In genomic region chr1:217953922-217954321, GRCh38 we compare ENCODE assay signal across 19 cellular contexts.
"Had no signal": no experiment of that assay in that cellular context is flagged by ENCODE, and none has a peak within 500 bp of the region (broad histone marks: within the 10 kb centered on the region; RNA-seq: fewer than 3 reads in every experiment).

No MANE protein-coding gene starts in this region.

- H3K27me3 ChIP-seq: neutrophil had no signal

- H3K4me1 Mint-ChIP-seq: activated CD4-positive, alpha-beta T cell treated with anti-CD3 and anti-CD28 coated beads, Interleukin-2, amount 10 ng/mL, durations not matched to agents 24 days and 14 days; activated T-helper 17 cell treated with anti-CD3 and anti-CD28 coated beads, Interleukin-2, amount 50 U/mL, for 72 hours; central memory CD8-positive, alpha-beta T cell; naive thymus-derived CD4-positive, alpha-beta T cell; stimulated activated naive B cell treated with anti-CD40 and anti-IgM and Interleukin-4, amounts not matched to agents 10 μg/mL and 1 μg/mL and 100 μg/mL, for 72 hours had no signal

- H3K4me3 ChIP-seq: lung had no signal

- ATAC-seq: activated T-helper 17 cell treated with anti-CD3 and anti-CD28 coated beads, Interleukin-2, amount 50 U/mL, for 72 hours; left colon; naive thymus-derived CD4-positive, alpha-beta T cell; sciatic nerve; stimulated activated naive B cell treated with anti-CD40 and anti-IgM and Interleukin-4, amounts not matched to agents 10 μg/mL and 1 μg/mL and 100 μg/mL, for 72 hours; WTC11 had no signal

- H3K27me3 Mint-ChIP-seq: activated CD4-positive, alpha-beta T cell treated with anti-CD3 and anti-CD28 coated beads, Interleukin-2, amount 10 ng/mL, durations not matched to agents 24 days and 14 days; activated T-helper 17 cell treated with anti-CD3 and anti-CD28 coated beads, Interleukin-2, amount 50 U/mL, for 72 hours; central memory CD8-positive, alpha-beta T cell; naive thymus-derived CD4-positive, alpha-beta T cell; stimulated activated naive B cell treated with anti-CD40 and anti-IgM and Interleukin-4, amounts not matched to agents 10 μg/mL and 1 μg/mL and 100 μg/mL, for 72 hours; type B pancreatic cell had no signal

- H3K36me3 Mint-ChIP-seq: naive thymus-derived CD4-positive, alpha-beta T cell; stimulated activated naive B cell treated with anti-CD40 and anti-IgM and Interleukin-4, amounts not matched to agents 10 μg/mL and 1 μg/mL and 100 μg/mL, for 72 hours; type B pancreatic cell; WTC11 had no signal

- H3K27ac ChIP-seq: neutrophil had no signal

- H3K4me3 Mint-ChIP-seq: activated CD4-positive, alpha-beta T cell treated with anti-CD3 and anti-CD28 coated beads, Interleukin-2, amount 10 ng/mL, durations not matched to agents 24 days and 14 days; activated naive CD4-positive, alpha-beta T cell treated with anti-CD3 and anti-CD28 coated beads for 36 hours; activated T-helper 17 cell treated with anti-CD3 and anti-CD28 coated beads, Interleukin-2, amount 50 U/mL, for 72 hours; central memory CD8-positive, alpha-beta T cell; naive thymus-derived CD4-positive, alpha-beta T cell; stimulated activated naive B cell treated with anti-CD40 and anti-IgM and Interleukin-4, amounts not matched to agents 10 μg/mL and 1 μg/mL and 100 μg/mL, for 72 hours; type B pancreatic cell; WTC11 had no signal

- H3K36me3 ChIP-seq: neutrophil had no signal

- H3K27ac Mint-ChIP-seq: activated CD4-positive, alpha-beta T cell treated with anti-CD3 and anti-CD28 coated beads, Interleukin-2, amount 10 ng/mL, durations not matched to agents 24 days and 14 days; activated naive CD4-positive, alpha-beta T cell treated with anti-CD3 and anti-CD28 coated beads for 36 hours; activated T-helper 17 cell treated with anti-CD3 and anti-CD28 coated beads, Interleukin-2, amount 50 U/mL, for 72 hours; naive thymus-derived CD4-positive, alpha-beta T cell; stimulated activated naive B cell treated with anti-CD40 and anti-IgM and Interleukin-4, amounts not matched to agents 10 μg/mL and 1 μg/mL and 100 μg/mL, for 72 hours; type B pancreatic cell; WTC11 had no signal

- H3K9me3 ChIP-seq: neutrophil had no signal

- DNase-seq: activated CD4-positive, alpha-beta T cell treated with anti-CD3 and anti-CD28 coated beads, Interleukin-2, amount 10 ng/mL, durations not matched to agents 24 days and 14 days; activated naive CD4-positive, alpha-beta T cell treated with anti-CD3 and anti-CD28 coated beads for 36 hours; cortex of kidney; effector CD8-positive, alpha-beta T cell; erythroblast; hypothalamus; left colon; naive thymus-derived CD4-positive, alpha-beta T cell; stimulated activated CD4-positive, alpha-beta T cell treated with anti-CD3 and anti-CD28 coated beads, Interleukin-2, amount 100 ng/mL, for 24 hours; stimulated activated naive B cell treated with anti-CD40 and anti-IgM and Interleukin-4, amounts not matched to agents 10 μg/mL and 1 μg/mL and 100 μg/mL, for 72 hours; substantia nigra; T1000 had no signal
